22 cellular contexts compared by ENCODE assay signal in genomic region chr20:33393609-33394008, GRCh38.
"Had no signal": no experiment of that assay in that cellular context is flagged by ENCODE, and none has a peak within 500 bp of the region (broad histone marks: within the 10 kb centered on the region; RNA-seq: fewer than 3 reads in every experiment).

No MANE protein-coding gene starts in this region.

- H3K27ac ChIP-seq: body of pancreas, heart right ventricle, neural progenitor cell, upper lobe of left lung had no signal

- H3K4me1 ChIP-seq: body of pancreas, neural progenitor cell, upper lobe of left lung had no signal

- H3K4me3 Mint-ChIP-seq: activated CD8-positive, alpha-beta T cell treated with anti-CD3 and anti-CD28 coated beads, Interleukin-2, amount 10 ng/mL, durations not matched to agents 7 days and 5 days; activated T-helper 1 cell treated with anti-CD3 and anti-CD28 coated beads, Interleukin-12 subunit alpha, Interleukin-12 subunit beta, Interleukin-2, Interleukin-4 antibody, amounts not matched to agents 30 ng/mL and 10 ng/mL and 1 ng/mL, durations not matched to agents 14 hours and 24 hours and 36 hours; effector memory CD8-positive, alpha-beta T cell; memory B cell; naive B cell; neural progenitor cell; T-cell had no signal

- H3K9ac ChIP-seq: neural progenitor cell had no signal

- H3K27me3 Mint-ChIP-seq: effector memory CD8-positive, alpha-beta T cell; memory B cell; naive B cell; T-cell had no signal

- H3K9me3 ChIP-seq: body of pancreas, heart right ventricle, upper lobe of left lung had no signal

- H3K4me3 ChIP-seq: body of pancreas, dorsolateral prefrontal cortex, heart right ventricle, neural progenitor cell, upper lobe of left lung had no signal

- DNase-seq: activated CD4-positive, alpha-beta T cell treated with anti-CD3 and anti-CD28 coated beads, Interleukin-2, amount 50 U/mL, for 1 hour; activated CD4-positive, CD25-positive, alpha-beta regulatory T cell treated with anti-CD3 and anti-CD28 coated beads, Interleukin-2, amount 50 U/mL, for 72 hours; activated CD8-positive, alpha-beta T cell treated with anti-CD3 and anti-CD28 coated beads, Interleukin-2, amount 10 ng/mL, durations not matched to agents 7 days and 5 days; activated gamma-delta T cell; activated naive CD4-positive, alpha-beta T cell treated with anti-CD3 and anti-CD28 coated beads, Interleukin-2, amount 50 U/mL, for 16 hours; anterior cingulate cortex; body of pancreas; central memory CD4-positive, alpha-beta T cell; dorsolateral prefrontal cortex; effector memory CD8-positive, alpha-beta T cell; heart right ventricle; left colon; naive B cell; stimulated activated CD4-positive, alpha-beta T cell treated with anti-CD3 and anti-CD28 coated beads, Interleukin-4, amount 100 ng/mL, for 24 hours; stimulated activated naive CD8-positive, alpha-beta T cell treated with anti-CD3 and anti-CD28 coated beads, Interleukin-15, Interleukin-2, amounts not matched to agents 100 U/mL and 50 U/mL, for 24 hours; T-cell; upper lobe of left lung; WERI-Rb-1 had no signal

- H3K9me3 Mint-ChIP-seq: activated T-helper 1 cell treated with anti-CD3 and anti-CD28 coated beads, Interleukin-12 subunit alpha, Interleukin-12 subunit beta, Interleukin-2, Interleukin-4 antibody, amounts not matched to agents 30 ng/mL and 10 ng/mL and 1 ng/mL, durations not matched to agents 14 hours and 24 hours and 36 hours; effector memory CD8-positive, alpha-beta T cell; memory B cell; T-cell had no signal

- H3K27ac Mint-ChIP-seq: activated CD8-positive, alpha-beta T cell treated with anti-CD3 and anti-CD28 coated beads, Interleukin-2, amount 10 ng/mL, durations not matched to agents 7 days and 5 days; activated T-helper 1 cell treated with anti-CD3 and anti-CD28 coated beads, Interleukin-12 subunit alpha, Interleukin-12 subunit beta, Interleukin-2, Interleukin-4 antibody, amounts not matched to agents 30 ng/mL and 10 ng/mL and 1 ng/mL, durations not matched to agents 14 hours and 24 hours and 36 hours; memory B cell; neural progenitor cell; T-cell had no signal

- ATAC-seq: activated CD8-positive, alpha-beta T cell treated with anti-CD3 and anti-CD28 coated beads, Interleukin-2, amount 10 ng/mL, durations not matched to agents 7 days and 5 days; body of pancreas; effector memory CD8-positive, alpha-beta T cell; esophagus mucosa; heart right ventricle; left colon; stimulated activated naive CD8-positive, alpha-beta T cell treated with anti-CD3 and anti-CD28 coated beads, Interleukin-15, Interleukin-2, amounts not matched to agents 100 U/mL and 50 U/mL, for 24 hours; T-cell had no signal

- H3K27me3 ChIP-seq: body of pancreas, dorsolateral prefrontal cortex, heart right ventricle, neural progenitor cell, upper lobe of left lung had no signal
